8 cellular contexts compared by ENCODE assay signal in the genomic region with DNA sequence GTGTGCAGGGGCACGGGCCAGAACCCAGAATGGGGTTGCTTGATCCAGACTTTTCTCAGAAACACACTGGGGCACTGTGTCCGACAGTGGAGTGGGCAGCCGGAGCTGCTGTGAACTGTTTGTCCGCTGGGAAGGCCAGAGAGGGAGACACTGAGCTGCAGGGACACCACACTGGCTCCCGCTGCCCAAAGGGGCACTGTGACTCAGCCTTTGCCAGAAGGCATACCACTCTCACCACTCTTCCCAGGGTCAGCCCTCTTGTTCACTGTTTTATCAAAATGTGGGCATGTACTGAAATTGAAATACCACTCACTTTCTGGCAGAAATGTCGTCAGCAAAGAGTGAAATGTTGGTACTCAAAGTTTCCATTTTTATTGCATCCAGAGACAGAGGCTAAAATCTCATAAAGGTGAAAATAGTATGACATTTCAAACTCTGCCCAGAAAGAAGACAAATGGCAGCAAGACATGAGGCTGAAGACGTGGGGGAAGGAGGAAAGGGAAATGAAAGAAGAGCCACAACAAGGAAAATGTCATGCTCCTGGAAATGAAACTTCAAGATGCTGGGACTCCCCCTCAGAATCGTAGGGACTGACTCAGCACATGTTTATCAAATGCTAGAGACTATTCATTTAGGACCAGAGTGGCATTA.
A peak's percentile ranks its signal among the peaks of the same experiment; 100 is the strongest.
DNase-seq lines count a peak whose midpoint lies in the region; ATAC-seq lines count a peak whose summit lies in the region.

No MANE protein-coding gene starts in this region.

- peak overlapping the region; percentile 99 for H3K27ac Mint-ChIP-seq in central memory CD8-positive, alpha-beta T cell (ENCODE audit: low read depth)

- peaks cover 37% of the 10 kb centered on the region for H3K36me3 Mint-ChIP-seq in central memory CD8-positive, alpha-beta T cell (ENCODE audit: insufficient read depth)

- DNase-seq in stimulated activated CD4-positive, alpha-beta T cell treated with anti-CD3 and anti-CD28 coated beads, Interleukin-15, amount 100 ng/mL, for 24 hours = peak; percentile 67
- DNase-seq in stimulated activated CD4-positive, alpha-beta T cell treated with anti-CD3 and anti-CD28 coated beads, Interleukin-2, amount 100 ng/mL, for 48 hours = no peak
- DNase-seq in OCI-M1 (lab: John Stamatoyannopoulos, UW) (peak; percentile 59), NCI-H774 (lab: John Stamatoyannopoulos, UW) (no peak), HuH-7.5 (ENCODE audit: low spot score) (no peak), NCI-H1930 (lab: John Stamatoyannopoulos, UW) (no peak)
- no peak for DNase-seq in central memory CD8-positive, alpha-beta T cell (ENCODE audit: low spot score in 2 of 2)

- peaks cover 46% of the 10 kb centered on the region for H3K4me1 Mint-ChIP-seq in central memory CD8-positive, alpha-beta T cell

- peak overlapping the region; percentile 77 for H3K4me3 Mint-ChIP-seq in central memory CD8-positive, alpha-beta T cell

- H3K27me3 Mint-ChIP-seq in central memory CD8-positive, alpha-beta T cell = no peaks in the 10 kb centered on the region

- ATAC-seq in central memory CD8-positive, alpha-beta T cell (replicated peaks; ENCODE audit: extremely low read depth, poor library complexity, severe bottlenecking) = no peak
- ATAC-seq in GM21423 (IDR thresholded peaks at IDR 0.05; ENCODE audit: unreplicated experiment) = no peak

- no peaks in the 10 kb centered on the region for H3K9me3 Mint-ChIP-seq in central memory CD8-positive, alpha-beta T cell

Comparison
In these comparisons a context has a peak if more than half of its experiments do, and no peak if none do; other contexts are left out.
1. DNase-seq: peak in stimulated activated CD4-positive, alpha-beta T cell treated with anti-CD3 and anti-CD28 coated beads, Interleukin-15, amount 100 ng/mL, for 24 hours (single experiment) and OCI-M1 (single experiment); none in stimulated activated CD4-positive, alpha-beta T cell treated with anti-CD3 and anti-CD28 coated beads, Interleukin-2, amount 100 ng/mL, for 48 hours (0 of 2), central memory CD8-positive, alpha-beta T cell (0 of 2), NCI-H774 (single experiment), HuH-7.5 (single experiment) and NCI-H1930 (0 of 2).